In the genomic region with DNA sequence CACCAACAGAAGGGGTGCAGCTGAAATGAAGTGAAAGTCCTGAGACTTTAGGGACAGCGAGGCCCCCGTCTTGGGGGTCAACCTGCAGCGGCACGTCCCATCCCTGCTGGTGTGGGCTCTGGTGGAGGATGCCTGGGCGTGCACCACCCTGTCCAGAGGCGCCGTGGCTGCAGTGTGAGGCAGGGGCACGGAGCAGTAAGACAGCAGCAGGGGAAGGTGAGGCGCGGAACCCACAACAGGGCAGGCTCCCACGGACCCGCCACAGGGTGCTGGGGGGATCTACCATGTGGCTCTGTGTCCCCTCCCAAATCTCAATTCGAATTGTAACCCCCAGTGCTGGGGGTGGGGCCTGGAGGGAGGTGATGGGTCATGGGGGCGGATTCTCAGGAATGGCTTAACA, we compare ENCODE assay signal across 11 cellular contexts.
"Had no signal": no experiment of that assay in that cellular context is flagged by ENCODE, and none has a peak within 500 bp of the region (broad histone marks: within the 10 kb centered on the region; RNA-seq: fewer than 3 reads in every experiment).

No MANE protein-coding gene starts in this region.

- H3K4me1 ChIP-seq: HAP-1 had no signal

- DNase-seq: GM23248, GOT3, H7, HFFc6, KBM-7 had no signal

- H3K36me3 ChIP-seq: HAP-1 had no signal

- H3K4me3 ChIP-seq: GM23248, HAP-1 had no signal

- H3K27ac ChIP-seq: GM23248, HL-60, KMS-11 had no signal

- H3K4me3 Mint-ChIP-seq: HFFc6, IgD-negative memory B cell had no signal

- FAIRE-seq: HepG2 had no signal

- H3K4me1 Mint-ChIP-seq: IgD-negative memory B cell had no signal

- H3K9me3 ChIP-seq: HAP-1 had no signal

- ATAC-seq: HCT116, HepG2 had no signal

- H3K27ac Mint-ChIP-seq: HFFc6, IgD-negative memory B cell had no signal

- H3K36me3 Mint-ChIP-seq: IgD-negative memory B cell had no signal
